In genomic region chr5:80160242-80160641, GRCh38 we compare ENCODE assay signal across 1 cellular context.
TF ChIP-seq lines count a peak whose summit lies in the region.

No MANE protein-coding gene starts in this region.

TF ChIP-seq in A549, 52 proteins besides CTCF, POLR2A, EP300 and RAD21 (continued from another document):
- TF ChIP-seq, protein P1, sequence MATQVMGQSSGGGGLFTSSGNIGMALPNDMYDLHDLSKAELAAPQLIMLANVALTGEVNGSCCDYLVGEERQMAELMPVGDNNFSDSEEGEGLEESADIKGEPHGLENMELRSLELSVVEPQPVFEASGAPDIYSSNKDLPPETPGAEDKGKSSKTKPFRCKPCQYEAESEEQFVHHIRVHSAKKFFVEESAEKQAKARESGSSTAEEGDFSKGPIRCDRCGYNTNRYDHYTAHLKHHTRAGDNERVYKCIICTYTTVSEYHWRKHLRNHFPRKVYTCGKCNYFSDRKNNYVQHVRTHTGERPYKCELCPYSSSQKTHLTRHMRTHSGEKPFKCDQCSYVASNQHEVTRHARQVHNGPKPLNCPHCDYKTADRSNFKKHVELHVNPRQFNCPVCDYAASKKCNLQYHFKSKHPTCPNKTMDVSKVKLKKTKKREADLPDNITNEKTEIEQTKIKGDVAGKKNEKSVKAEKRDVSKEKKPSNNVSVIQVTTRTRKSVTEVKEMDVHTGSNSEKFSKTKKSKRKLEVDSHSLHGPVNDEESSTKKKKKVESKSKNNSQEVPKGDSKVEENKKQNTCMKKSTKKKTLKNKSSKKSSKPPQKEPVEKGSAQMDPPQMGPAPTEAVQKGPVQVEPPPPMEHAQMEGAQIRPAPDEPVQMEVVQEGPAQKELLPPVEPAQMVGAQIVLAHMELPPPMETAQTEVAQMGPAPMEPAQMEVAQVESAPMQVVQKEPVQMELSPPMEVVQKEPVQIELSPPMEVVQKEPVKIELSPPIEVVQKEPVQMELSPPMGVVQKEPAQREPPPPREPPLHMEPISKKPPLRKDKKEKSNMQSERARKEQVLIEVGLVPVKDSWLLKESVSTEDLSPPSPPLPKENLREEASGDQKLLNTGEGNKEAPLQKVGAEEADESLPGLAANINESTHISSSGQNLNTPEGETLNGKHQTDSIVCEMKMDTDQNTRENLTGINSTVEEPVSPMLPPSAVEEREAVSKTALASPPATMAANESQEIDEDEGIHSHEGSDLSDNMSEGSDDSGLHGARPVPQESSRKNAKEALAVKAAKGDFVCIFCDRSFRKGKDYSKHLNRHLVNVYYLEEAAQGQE (IDR thresholded peaks at IDR 0.05), result no peak
- no peak for TF ChIP-seq JUN (IDR thresholded peaks at IDR 0.05)
- TF ChIP-seq TFCP2L1 (CRISPR knock-in tag; IDR thresholded peaks at IDR 0.05), result no peak
- TF ChIP-seq BHLHE40 (IDR thresholded peaks at IDR 0.05; ENCODE audit: low read depth, low read length), result no peak
- TF ChIP-seq EHF (CRISPR knock-in tag; IDR thresholded peaks at IDR 0.05), result no peak
- TF ChIP-seq CHD2 (IDR thresholded peaks at IDR 0.05; ENCODE audit: low read length, partially characterized antibody), result no peak
- no peak for TF ChIP-seq PBX3 (IDR thresholded peaks at IDR 0.05)
- TF ChIP-seq RFX5 (IDR thresholded peaks at IDR 0.05), result no peak
- TF ChIP-seq SREBF2 (IDR thresholded peaks at IDR 0.05), result no peak
- no peak for TF ChIP-seq JUNB (IDR thresholded peaks at IDR 0.05)
- no peak for TF ChIP-seq HOXB13 (CRISPR knock-in tag; IDR thresholded peaks at IDR 0.05; ENCODE audit: low read depth)
- no peak for TF ChIP-seq HDAC2 (IDR thresholded peaks at IDR 0.05)
- TF ChIP-seq MAFK (IDR thresholded peaks at IDR 0.05; ENCODE audit: partially characterized antibody), result no peak
- TF ChIP-seq, protein P2, sequence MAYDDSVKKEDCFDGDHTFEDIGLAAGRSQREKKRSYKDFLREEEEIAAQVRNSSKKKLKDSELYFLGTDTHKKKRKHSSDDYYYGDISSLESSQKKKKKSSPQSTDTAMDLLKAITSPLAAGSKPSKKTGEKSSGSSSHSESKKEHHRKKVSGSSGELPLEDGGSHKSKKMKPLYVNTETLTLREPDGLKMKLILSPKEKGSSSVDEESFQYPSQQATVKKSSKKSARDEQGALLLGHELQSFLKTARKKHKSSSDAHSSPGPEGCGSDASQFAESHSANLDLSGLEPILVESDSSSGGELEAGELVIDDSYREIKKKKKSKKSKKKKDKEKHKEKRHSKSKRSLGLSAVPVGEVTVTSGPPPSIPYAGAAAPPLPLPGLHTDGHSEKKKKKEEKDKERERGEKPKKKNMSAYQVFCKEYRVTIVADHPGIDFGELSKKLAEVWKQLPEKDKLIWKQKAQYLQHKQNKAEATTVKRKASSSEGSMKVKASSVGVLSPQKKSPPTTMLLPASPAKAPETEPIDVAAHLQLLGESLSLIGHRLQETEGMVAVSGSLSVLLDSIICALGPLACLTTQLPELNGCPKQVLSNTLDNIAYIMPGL (CRISPR knock-in tag; IDR thresholded peaks at IDR 0.05; ENCODE audit: borderline replicate concordance), result no peak
- TF ChIP-seq HOXB5 (CRISPR knock-in tag; IDR thresholded peaks at IDR 0.05), result no peak
